In the genomic region with DNA sequence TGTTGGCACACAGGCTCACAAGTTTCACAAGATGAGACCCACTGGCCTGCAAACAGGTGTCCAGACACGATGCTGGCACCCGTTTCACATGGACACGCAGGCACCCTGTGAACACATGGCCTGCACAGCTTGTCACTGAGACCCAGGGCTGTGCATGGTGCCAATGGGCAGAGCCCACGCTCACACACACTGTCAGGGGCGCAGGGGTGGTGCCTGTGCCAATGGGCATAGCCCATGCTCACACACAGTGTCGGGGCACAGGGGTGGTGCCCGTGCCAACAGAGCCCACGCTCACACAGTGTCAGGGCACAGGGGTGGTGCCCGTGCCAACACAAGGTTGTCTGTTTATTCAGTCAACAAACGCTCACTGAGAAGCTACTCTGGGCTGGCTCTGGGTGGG, we compare ENCODE assay signal across 1 cellular context.
TF ChIP-seq lines count a peak whose summit lies in the region.

No MANE protein-coding gene starts in this region.

TF ChIP-seq in K562, 482 proteins besides CTCF, POLR2A, EP300 and RAD21:
- TF ChIP-seq POLR2G (IDR thresholded peaks at IDR 0.05; ENCODE audit: low read depth, low read length), result peak; percentile 56
- no peak for TF ChIP-seq BRCA1 (IDR thresholded peaks at IDR 0.05)
- TF ChIP-seq BRCA1 (CRISPR knock-in tag; IDR thresholded peaks at IDR 0.05), result 0 out of 2 replicates have a peak, but pooled peaks have one; percentile 72
- peak; percentile 47; the same call in 1 of the 2 replicates for TF ChIP-seq HNRNPL (IDR thresholded peaks at IDR 0.05; ENCODE audit: low read depth, low read length)
- TF ChIP-seq U2AF1 (optimal IDR thresholded peaks at IDR 0.05; ENCODE audit: low read depth, low read length), result no peak
